28 cellular contexts compared by ENCODE assay signal in the genomic region with DNA sequence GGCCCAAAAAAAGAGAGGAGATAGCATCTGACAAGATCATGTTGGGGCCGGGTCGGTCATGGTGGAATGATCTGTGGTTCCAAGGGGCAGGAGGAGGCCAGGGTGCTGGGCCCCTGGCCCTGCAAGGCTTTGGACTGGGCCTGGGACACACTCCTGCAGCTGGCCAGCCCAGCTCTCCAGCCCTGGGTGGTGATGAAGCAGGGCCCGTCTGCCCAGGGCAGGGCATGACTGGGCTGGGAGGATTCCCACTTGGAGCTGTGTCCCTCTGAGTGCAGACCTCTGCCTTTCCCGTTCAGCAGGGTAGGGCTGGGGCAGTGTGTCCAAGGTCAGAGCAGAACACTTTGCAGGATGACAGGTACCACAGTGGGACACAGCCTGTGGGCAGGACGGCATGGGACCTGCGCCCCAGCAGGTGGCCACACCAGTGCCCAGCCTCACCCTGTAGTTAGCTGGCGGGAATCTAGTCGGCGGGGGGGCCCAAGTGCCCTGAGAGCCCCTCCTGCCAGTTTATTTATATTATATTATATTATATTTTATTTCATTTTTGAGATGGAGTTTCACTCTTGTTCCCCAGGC.
"Had no signal": no experiment of that assay in that cellular context is flagged by ENCODE, and none has a peak within 500 bp of the region (broad histone marks: within the 10 kb centered on the region; RNA-seq: fewer than 3 reads in every experiment).

No MANE protein-coding gene starts in this region.

- H3K9me3 Mint-ChIP-seq: activated naive CD4-positive, alpha-beta T cell treated with anti-CD3 and anti-CD28 coated beads, Interleukin-2, amount 10 ng/mL, durations not matched to agents 7 days and 5 days; activated naive CD8-positive, alpha-beta T cell treated with anti-CD3 and anti-CD28 coated beads, Interleukin-2, amount 10 ng/mL, durations not matched to agents 7 days and 5 days; activated T-helper 1 cell treated with anti-CD3 and anti-CD28 coated beads, Interleukin-12 subunit alpha, Interleukin-12 subunit beta, Interleukin-2, Interleukin-4 antibody, amounts not matched to agents 30 ng/mL and 10 ng/mL and 1 ng/mL, durations not matched to agents 14 hours and 24 hours and 36 hours; brain; effector memory CD8-positive, alpha-beta T cell; mesothelial cell of epicardium; naive B cell; nephron progenitor cell had no signal

- H3K4me3 ChIP-seq: ascending aorta, cardiac muscle cell, coronary artery, gastroesophageal sphincter, psoas muscle, spleen, testis had no signal

- H3K4me3 Mint-ChIP-seq: activated CD4-positive, alpha-beta T cell treated with anti-CD3 and anti-CD28 coated beads for 36 hours; activated naive CD4-positive, alpha-beta T cell treated with anti-CD3 and anti-CD28 coated beads, Interleukin-2, amount 10 ng/mL, durations not matched to agents 7 days and 5 days; activated naive CD8-positive, alpha-beta T cell treated with anti-CD3 and anti-CD28 coated beads, Interleukin-2, amount 10 ng/mL, durations not matched to agents 7 days and 5 days; activated T-helper 1 cell treated with anti-CD3 and anti-CD28 coated beads, Interleukin-12 subunit alpha, Interleukin-12 subunit beta, Interleukin-2, Interleukin-4 antibody, amounts not matched to agents 30 ng/mL and 10 ng/mL and 1 ng/mL, durations not matched to agents 14 hours and 24 hours and 36 hours; brain; effector memory CD8-positive, alpha-beta T cell; mesothelial cell of epicardium; naive B cell; nephron progenitor cell had no signal

- H3K27me3 ChIP-seq: ascending aorta, cardiac muscle cell, gastroesophageal sphincter, spleen, testis had no signal

- DNase-seq: activated CD4-positive, alpha-beta T cell treated with anti-CD3 and anti-CD28 coated beads for 36 hours; activated CD4-positive, alpha-beta T cell treated with anti-CD3 and anti-CD28 coated beads, Interleukin-2, amount 50 U/mL, for 48 hours; activated CD4-positive, CD25-positive, alpha-beta regulatory T cell; activated CD8-positive, alpha-beta memory T cell treated with anti-CD3 and anti-CD28 coated beads, Interleukin-2, amount 50 U/mL, for 4 hours; activated gamma-delta T cell; activated naive CD4-positive, alpha-beta T cell treated with anti-CD3 and anti-CD28 coated beads, Interleukin-2, amount 10 ng/mL, durations not matched to agents 7 days and 5 days; activated naive CD8-positive, alpha-beta T cell treated with anti-CD3 and anti-CD28 coated beads, Interleukin-2, amount 10 ng/mL, durations not matched to agents 7 days and 5 days; activated T-cell treated with anti-CD3 and anti-CD28 coated beads, Interleukin-2, amount 50 U/mL, for 1 hour; cerebellar nuclear complex; effector memory CD8-positive, alpha-beta T cell; hippocampal formation; left cardiac atrium; naive B cell; nephron progenitor cell; nucleus accumbens; psoas muscle; spleen; stimulated activated naive CD4-positive, alpha-beta T cell treated with Interleukin-2 at 50 U/mL for 16 hours; testis; trophoblast cell had no signal

- H3K9ac ChIP-seq: parathyroid adenoma had no signal

- H3K27me3 Mint-ChIP-seq: activated CD4-positive, alpha-beta T cell treated with anti-CD3 and anti-CD28 coated beads for 36 hours; activated naive CD4-positive, alpha-beta T cell treated with anti-CD3 and anti-CD28 coated beads, Interleukin-2, amount 10 ng/mL, durations not matched to agents 7 days and 5 days; activated naive CD8-positive, alpha-beta T cell treated with anti-CD3 and anti-CD28 coated beads, Interleukin-2, amount 10 ng/mL, durations not matched to agents 7 days and 5 days; brain; effector memory CD8-positive, alpha-beta T cell; naive B cell had no signal

- H3K27ac Mint-ChIP-seq: activated CD4-positive, alpha-beta T cell treated with anti-CD3 and anti-CD28 coated beads for 36 hours; activated naive CD4-positive, alpha-beta T cell treated with anti-CD3 and anti-CD28 coated beads, Interleukin-2, amount 10 ng/mL, durations not matched to agents 7 days and 5 days; activated naive CD8-positive, alpha-beta T cell treated with anti-CD3 and anti-CD28 coated beads, Interleukin-2, amount 10 ng/mL, durations not matched to agents 7 days and 5 days; activated T-helper 1 cell treated with anti-CD3 and anti-CD28 coated beads, Interleukin-12 subunit alpha, Interleukin-12 subunit beta, Interleukin-2, Interleukin-4 antibody, amounts not matched to agents 30 ng/mL and 10 ng/mL and 1 ng/mL, durations not matched to agents 14 hours and 24 hours and 36 hours; brain; mesothelial cell of epicardium; nephron progenitor cell had no signal

- H3K36me3 Mint-ChIP-seq: activated naive CD4-positive, alpha-beta T cell treated with anti-CD3 and anti-CD28 coated beads, Interleukin-2, amount 10 ng/mL, durations not matched to agents 7 days and 5 days; activated naive CD8-positive, alpha-beta T cell treated with anti-CD3 and anti-CD28 coated beads, Interleukin-2, amount 10 ng/mL, durations not matched to agents 7 days and 5 days; brain; mesothelial cell of epicardium; naive B cell had no signal

- H3K4me1 Mint-ChIP-seq: activated CD4-positive, alpha-beta T cell treated with anti-CD3 and anti-CD28 coated beads for 36 hours; activated naive CD4-positive, alpha-beta T cell treated with anti-CD3 and anti-CD28 coated beads, Interleukin-2, amount 10 ng/mL, durations not matched to agents 7 days and 5 days; activated naive CD8-positive, alpha-beta T cell treated with anti-CD3 and anti-CD28 coated beads, Interleukin-2, amount 10 ng/mL, durations not matched to agents 7 days and 5 days; brain; naive B cell had no signal

- ATAC-seq: activated CD4-positive, alpha-beta T cell treated with anti-CD3 and anti-CD28 coated beads for 36 hours; effector memory CD8-positive, alpha-beta T cell; gastroesophageal sphincter; left cardiac atrium; psoas muscle had no signal

- H3K4me1 ChIP-seq: psoas muscle had no signal

- H2AFZ ChIP-seq: parathyroid adenoma had no signal

- H3K27ac ChIP-seq: ascending aorta, cardiac muscle cell, coronary artery, gastroesophageal sphincter, parathyroid adenoma, psoas muscle, spleen, testis had no signal

- H3K36me3 ChIP-seq: cardiac muscle cell had no signal

- H3K9me3 ChIP-seq: ascending aorta, gastroesophageal sphincter, psoas muscle, spleen, testis had no signal
